11 cellular contexts compared by ENCODE assay signal in genomic region chr19:47781590-47782318, GRCh38. TPM values are rescaled to one million over a fixed set of nuclear protein-coding genes. Genes with fewer than 3 reads are reported as not detected.
A peak's percentile ranks its signal among the peaks of the same experiment; 100 is the strongest.
DNase-seq lines count a peak whose midpoint lies in the region; ATAC-seq and TF ChIP-seq lines count a peak whose summit lies in the region.
"Had no signal": no experiment of that assay in that cellular context is flagged by ENCODE, and none has a peak within 500 bp of the region (broad histone marks: within the 10 kb centered on the region; RNA-seq: fewer than 3 reads in every experiment).

No MANE protein-coding gene starts in this region.

- POLR2A ChIA-PET in naive thymus-derived CD8-positive, alpha-beta T cell (lab: Charles Lee), result interaction anchor here (0.6 kb wide), 1 partner anchor 21 kb away, joined by 3 read pairs; no protein-coding TSS in a partner anchor

- TF ChIP-seq POLR2A in GM18505 (IDR thresholded peaks at IDR 0.05; ENCODE audit: borderline replicate concordance, extremely low read depth, insufficient read depth, insufficient read length), result no peak

- peaks cover 31% of the 10 kb centered on the region for H3K4me1 Mint-ChIP-seq in activated naive CD4-positive, alpha-beta T cell treated with anti-CD3 and anti-CD28 coated beads, Interleukin-2, amount 50 U/mL, for 24 hours
- H3K4me1 Mint-ChIP-seq in endothelial cell (ENCODE audit: unreplicated experiment), result peaks cover 30% of the 10 kb centered on the region
- peaks cover 14 to 46% (median 31%) of the 10 kb centered on the region in 4 donors for H3K4me1 Mint-ChIP-seq in naive thymus-derived CD8-positive, alpha-beta T cell

- H3K9me3 Mint-ChIP-seq in activated naive CD4-positive, alpha-beta T cell treated with anti-CD3 and anti-CD28 coated beads, Interleukin-2, amount 50 U/mL, for 24 hours, result no peaks in the 10 kb centered on the region
- H3K9me3 Mint-ChIP-seq in activated naive CD4-positive, alpha-beta T cell treated with anti-CD3 and anti-CD28 coated beads, Interleukin-2, amount 50 U/mL, for 72 hours, result no peaks in the 10 kb centered on the region
- H3K9me3 Mint-ChIP-seq in endothelial cell (ENCODE audit: unreplicated experiment), result no peaks in the 10 kb centered on the region
- no peaks in the 10 kb centered on the region for H3K9me3 Mint-ChIP-seq in naive thymus-derived CD8-positive, alpha-beta T cell
- H3K9me3 Mint-ChIP-seq: immature natural killer cell had no signal

- peaks cover 2% of the 10 kb centered on the region for H3K36me3 Mint-ChIP-seq in activated naive CD4-positive, alpha-beta T cell treated with anti-CD3 and anti-CD28 coated beads, Interleukin-2, amount 50 U/mL, for 24 hours
- H3K36me3 Mint-ChIP-seq in activated naive CD4-positive, alpha-beta T cell treated with anti-CD3 and anti-CD28 coated beads, Interleukin-2, amount 50 U/mL, for 72 hours, result peaks cover 15 to 20% of the 10 kb centered on the region in 2 donors
- peaks cover 46% of the 10 kb centered on the region for H3K36me3 Mint-ChIP-seq in endothelial cell (ENCODE audit: low read depth, unreplicated experiment)
- H3K36me3 Mint-ChIP-seq in naive thymus-derived CD8-positive, alpha-beta T cell, result peaks cover 0 to 55% (median 6%) of the 10 kb centered on the region in 3 donors

- no peak for DNase-seq in activated naive CD4-positive, alpha-beta T cell treated with anti-CD3 and anti-CD28 coated beads, Interleukin-2, amount 50 U/mL, for 72 hours (ENCODE audit: low spot score in 2 of 2)
- DNase-seq in endothelial cell (ENCODE audit: low spot score) (no peak), ureter (ENCODE audit: low spot score) (peak; percentile 60)
- DNase-seq in naive thymus-derived CD8-positive, alpha-beta T cell, result no peak
- DNase-seq in stimulated activated CD4-positive, alpha-beta T cell treated with anti-CD3 and anti-CD28 coated beads, Interleukin-4, amount 100 ng/mL, for 24 hours, result no peak
- DNase-seq: immature natural killer cell, NCI-H1048 had no signal

- peak overlapping the region; percentile 35 for H3K27ac Mint-ChIP-seq in activated naive CD4-positive, alpha-beta T cell treated with anti-CD3 and anti-CD28 coated beads, Interleukin-2, amount 50 U/mL, for 24 hours
- H3K27ac Mint-ChIP-seq in activated naive CD4-positive, alpha-beta T cell treated with anti-CD3 and anti-CD28 coated beads, Interleukin-2, amount 50 U/mL, for 72 hours, result peak overlapping the region in 1 of 2 donors; percentile 99
- peak overlapping the region; percentile 42 for H3K27ac Mint-ChIP-seq in endothelial cell (ENCODE audit: unreplicated experiment)
- peak overlapping the region in 6 of 10 donors; percentile 38 to 86 (median 58) for H3K27ac Mint-ChIP-seq in naive thymus-derived CD8-positive, alpha-beta T cell

- no peak for ATAC-seq in activated naive CD4-positive, alpha-beta T cell treated with anti-CD3 and anti-CD28 coated beads, Interleukin-2, amount 50 U/mL, for 72 hours
- no peak for ATAC-seq in naive thymus-derived CD8-positive, alpha-beta T cell
- ATAC-seq in GM18505 (IDR thresholded peaks at IDR 0.05; ENCODE audit: unreplicated experiment) (no peak), HG03196 (IDR thresholded peaks at IDR 0.05; ENCODE audit: unreplicated experiment) (no peak)

- TF ChIP-seq CTCF in endothelial cell (IDR thresholded peaks at IDR 0.05; ENCODE audit: unreplicated experiment), result no peak

- no peaks in the 10 kb centered on the region for H3K27me3 Mint-ChIP-seq in activated naive CD4-positive, alpha-beta T cell treated with anti-CD3 and anti-CD28 coated beads, Interleukin-2, amount 50 U/mL, for 24 hours
- H3K27me3 Mint-ChIP-seq in endothelial cell (ENCODE audit: unreplicated experiment), result peaks cover 12% of the 10 kb centered on the region
- no peaks in the 10 kb centered on the region for H3K27me3 Mint-ChIP-seq in naive thymus-derived CD8-positive, alpha-beta T cell

- no peak overlapping the region for H3K4me3 Mint-ChIP-seq in activated naive CD4-positive, alpha-beta T cell treated with anti-CD3 and anti-CD28 coated beads, Interleukin-2, amount 50 U/mL, for 24 hours
- H3K4me3 Mint-ChIP-seq in endothelial cell (ENCODE audit: unreplicated experiment), result peak overlapping the region; percentile 94
- H3K4me3 Mint-ChIP-seq in naive thymus-derived CD8-positive, alpha-beta T cell, result peak overlapping the region in 7 of 10 donors; percentile 0 to 66 (median 29)

RNA-seq across cellular contexts. Expression of gene SELENOW, which starts 3.3 kb away (rescaled TPM):
- 100 to 1,000 TPM; 120 TPM for total RNA-seq in activated naive CD4-positive, alpha-beta T cell treated with anti-CD3 and anti-CD28 coated beads, Interleukin-2, amount 50 U/mL, for 72 hours
- total RNA-seq in endothelial cell (ENCODE audit: unreplicated experiment), result 791 TPM
- total RNA-seq in naive thymus-derived CD8-positive, alpha-beta T cell, result 10 to 100 TPM; 93.3 to 97.4 TPM
- polyA plus RNA-seq in naive thymus-derived CD8-positive, alpha-beta T cell, result 100 to 1,000 TPM; 312 to 427 (median 418) TPM
- 404 TPM for total RNA-seq in ureter

RNA-seq across cellular contexts. Expression of gene TPRX1, which starts 22.6 kb away (rescaled TPM):
- total RNA-seq in activated naive CD4-positive, alpha-beta T cell treated with anti-CD3 and anti-CD28 coated beads, Interleukin-2, amount 50 U/mL, for 72 hours, result not detected
- not detected for total RNA-seq in endothelial cell (ENCODE audit: unreplicated experiment)
- not detected for total RNA-seq in naive thymus-derived CD8-positive, alpha-beta T cell
- polyA plus RNA-seq in naive thymus-derived CD8-positive, alpha-beta T cell, result not detected
- not detected for total RNA-seq in ureter
- polyA plus RNA-seq: immature natural killer cell, thymus had no signal

RNA-seq across cellular contexts. Expression of gene NOP53, which starts 36.4 kb away (rescaled TPM):
- total RNA-seq in activated naive CD4-positive, alpha-beta T cell treated with anti-CD3 and anti-CD28 coated beads, Interleukin-2, amount 50 U/mL, for 72 hours, result 100 to 1,000 TPM; 324 to 421 TPM
- total RNA-seq in endothelial cell (ENCODE audit: unreplicated experiment) (324 TPM), ureter (450 TPM)
- total RNA-seq in naive thymus-derived CD8-positive, alpha-beta T cell, result 100 to 1,000 TPM; 847 to 882 TPM
- polyA plus RNA-seq in naive thymus-derived CD8-positive, alpha-beta T cell, result 100 to 1,000 TPM; 266 to 443 (median 273) TPM

RNA-seq across cellular contexts. Expression of gene CRX, which starts 40.0 kb away (rescaled TPM):
- not detected for total RNA-seq in activated naive CD4-positive, alpha-beta T cell treated with anti-CD3 and anti-CD28 coated beads, Interleukin-2, amount 50 U/mL, for 72 hours
- not detected for total RNA-seq in endothelial cell (ENCODE audit: unreplicated experiment)
- not detected for total RNA-seq in naive thymus-derived CD8-positive, alpha-beta T cell
- polyA plus RNA-seq in naive thymus-derived CD8-positive, alpha-beta T cell, result not detected
- total RNA-seq in ureter, result not detected
- polyA plus RNA-seq: immature natural killer cell had no signal
